10 cellular contexts compared by ENCODE assay signal in the genomic region with DNA sequence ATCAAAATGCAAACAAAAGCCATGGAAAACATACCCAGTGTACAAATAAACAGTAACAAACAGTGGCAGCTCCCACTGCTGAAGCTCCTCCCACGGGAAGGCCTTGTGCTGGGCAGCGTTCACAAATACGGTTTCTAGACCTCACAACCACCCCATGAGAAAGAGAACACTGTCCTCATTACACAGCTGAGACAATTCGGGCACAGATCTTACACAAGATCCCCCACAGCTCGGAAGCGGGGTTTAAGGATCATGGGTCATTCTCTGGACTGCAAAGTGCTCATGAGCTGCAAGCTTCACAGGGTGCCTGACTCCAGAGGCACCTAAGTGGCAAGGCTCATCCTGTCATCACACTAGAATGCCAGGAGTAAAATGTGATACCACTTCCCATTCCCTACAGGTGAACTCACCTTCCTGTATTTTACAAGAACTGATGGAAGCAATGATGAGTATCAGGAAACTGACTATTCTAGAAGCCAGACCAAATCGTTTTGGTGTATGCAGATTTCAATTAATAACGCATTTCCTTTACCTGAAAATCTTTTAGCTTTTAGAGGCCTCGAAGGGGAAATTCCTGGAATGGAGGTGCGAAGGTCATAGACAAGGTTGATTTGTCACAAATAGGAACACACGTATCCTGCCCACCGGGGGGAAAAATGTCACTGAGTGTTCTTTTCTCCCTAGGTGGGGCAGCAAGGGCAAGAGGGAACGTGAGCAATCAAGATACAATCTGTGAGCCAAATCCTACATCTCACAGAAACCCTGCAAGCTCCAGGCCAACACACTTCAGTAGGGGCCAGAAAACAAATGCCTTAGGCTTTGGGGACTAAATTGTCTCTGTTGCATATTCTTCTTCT. TPM values are rescaled to one million over a fixed set of nuclear protein-coding genes. Genes with fewer than 3 reads are reported as not detected.
DNase-seq lines count a peak whose midpoint lies in the region; ATAC-seq and TF ChIP-seq lines count a peak whose summit lies in the region.
"Had no signal": no experiment of that assay in that cellular context is flagged by ENCODE, and none has a peak within 500 bp of the region (broad histone marks: within the 10 kb centered on the region; RNA-seq: fewer than 3 reads in every experiment).

No MANE protein-coding gene starts in this region.

- peaks cover 54% of the 10 kb centered on the region for H3K4me1 ChIP-seq in effector memory CD4-positive, alpha-beta T cell (ENCODE audit: control insufficient read depth, insufficient read depth, low read length, poor library complexity, severe bottlenecking)
- peaks cover 40% of the 10 kb centered on the region for H3K4me1 ChIP-seq in mucosa of descending colon (ENCODE audit: low read depth)

- no peak for TF ChIP-seq CTCF in mucosa of descending colon (IDR thresholded peaks at IDR 0.05)
- no peak for TF ChIP-seq CTCF in WERI-Rb-1 (IDR thresholded peaks at IDR 0.05; ENCODE audit: low read depth, low read length)

- intact Hi-C loops in mucosa of descending colon (cut with DNase I, micrococcal nuclease): no loop called here

- no peak overlapping the region for H3K4me3 ChIP-seq in effector memory CD4-positive, alpha-beta T cell (ENCODE audit: insufficient read depth, low read depth, low read length, poor library complexity, severe bottlenecking)
- H3K4me3 ChIP-seq in mucosa of descending colon (no peak overlapping the region), WERI-Rb-1 (ENCODE audit: low read depth, low read length) (no peak overlapping the region)
- H3K4me3 ChIP-seq: coronary artery had no signal

- peaks cover 8% of the 10 kb centered on the region for H3K36me3 ChIP-seq in effector memory CD4-positive, alpha-beta T cell (ENCODE audit: control insufficient read depth, insufficient read depth, low read length)
- H3K36me3 ChIP-seq in mucosa of descending colon (ENCODE audit: low read depth) (no peaks in the 10 kb centered on the region), WERI-Rb-1 (peaks cover 13% of the 10 kb centered on the region)

- peaks cover 80% of the 10 kb centered on the region for H3K4me1 Mint-ChIP-seq in activated CD4-positive, alpha-beta T cell treated with anti-CD3 and anti-CD28 coated beads, Interleukin-2, amount 10 ng/mL, durations not matched to agents 7 days and 5 days

- H3K27me3 ChIP-seq in effector memory CD4-positive, alpha-beta T cell (replicated peaks; ENCODE audit: control insufficient read depth, insufficient read depth, low read length, poor library complexity, severe bottlenecking): no peaks in the 10 kb centered on the region
- H3K27me3 ChIP-seq in WERI-Rb-1 (ENCODE audit: insufficient read depth, low read depth, severe bottlenecking): no peaks in the 10 kb centered on the region

- no peaks in the 10 kb centered on the region for H3K9me3 Mint-ChIP-seq in activated CD4-positive, alpha-beta T cell treated with anti-CD3 and anti-CD28 coated beads, Interleukin-2, amount 10 ng/mL, durations not matched to agents 7 days and 5 days

- POLR2A ChIA-PET in activated CD4-positive, alpha-beta T cell treated with anti-CD3 and anti-CD28 coated beads, Interleukin-2, amount 10 ng/mL, durations not matched to agents 7 days and 5 days (lab: Charles Lee): no interaction called here

- no peak overlapping the region for H3K27ac Mint-ChIP-seq in activated CD4-positive, alpha-beta T cell treated with anti-CD3 and anti-CD28 coated beads, Interleukin-2, amount 10 ng/mL, durations not matched to agents 7 days and 5 days

- no peaks in the 10 kb centered on the region for H3K9me3 ChIP-seq in effector memory CD4-positive, alpha-beta T cell (ENCODE audit: control insufficient read depth, low read length)
- H3K9me3 ChIP-seq in mucosa of descending colon: no peaks in the 10 kb centered on the region
- H3K9me3 ChIP-seq in WERI-Rb-1 (ENCODE audit: severe bottlenecking): no peaks in the 10 kb centered on the region

- DNase-seq in 8988T (peak; percentile 37), HT-29 (ENCODE audit: low spot score) (peak; percentile 34), mucosa of descending colon (no peak), WERI-Rb-1 (no peak), DMS 273 (lab: John Stamatoyannopoulos, UW; ENCODE audit: unreplicated experiment) (no peak)
- DNase-seq in effector memory CD4-positive, alpha-beta T cell: no peak
- no peak for DNase-seq in activated CD4-positive, alpha-beta T cell treated with anti-CD3 and anti-CD28 coated beads, Interleukin-2, amount 10 ng/mL, durations not matched to agents 7 days and 5 days
- DNase-seq: hippocampal formation had no signal

- peaks cover 33% of the 10 kb centered on the region for H3K36me3 Mint-ChIP-seq in activated CD4-positive, alpha-beta T cell treated with anti-CD3 and anti-CD28 coated beads, Interleukin-2, amount 10 ng/mL, durations not matched to agents 7 days and 5 days (ENCODE audit: low read depth)

- ATAC-seq in mucosa of descending colon (peak; percentile 13), esophagus mucosa (no peak)

- no peaks in the 10 kb centered on the region for H3K27me3 Mint-ChIP-seq in activated CD4-positive, alpha-beta T cell treated with anti-CD3 and anti-CD28 coated beads, Interleukin-2, amount 10 ng/mL, durations not matched to agents 7 days and 5 days

- CTCF ChIA-PET in activated CD4-positive, alpha-beta T cell treated with anti-CD3 and anti-CD28 coated beads, Interleukin-2, amount 10 ng/mL, durations not matched to agents 7 days and 5 days (lab: Charles Lee): interaction anchor here (0.6 to 0.7 kb wide), 2 partner anchors 23 to 87 kb away, joined by 3 read pairs; no protein-coding TSS in a partner anchor

- H3K4me3 Mint-ChIP-seq in activated CD4-positive, alpha-beta T cell treated with anti-CD3 and anti-CD28 coated beads, Interleukin-2, amount 10 ng/mL, durations not matched to agents 7 days and 5 days: no peak overlapping the region

- H3K27ac ChIP-seq in effector memory CD4-positive, alpha-beta T cell (ENCODE audit: insufficient read depth, low read length, poor library complexity, severe bottlenecking): peak overlapping the region; percentile 34
- no peak overlapping the region for H3K27ac ChIP-seq in WERI-Rb-1
- H3K27ac ChIP-seq: coronary artery had no signal

RNA-seq across cellular contexts. Expression of gene STK24, which starts 41.2 kb away (rescaled TPM):
- 107 and 113 TPM in 2 replicates for total RNA-seq in HT-29 (2014; rRNA removed; shearing (Covaris generic))
- total RNA-seq in mucosa of descending colon: 100 to 1,000 TPM; 190 to 210 (median 204) TPM
- 139 TPM for total RNA-seq in esophagus mucosa
- total RNA-seq in activated CD4-positive, alpha-beta T cell treated with anti-CD3 and anti-CD28 coated beads, Interleukin-2, amount 10 ng/mL, durations not matched to agents 7 days and 5 days: 100 to 1,000 TPM; 160 to 170 TPM

Comparison
In these comparisons a context has a peak if more than half of its experiments do, and no peak if none do; other contexts are left out.
1. DNase-seq: peak in 8988T (single experiment) and HT-29 (single experiment); none in effector memory CD4-positive, alpha-beta T cell (0 of 3), mucosa of descending colon (0 of 3), WERI-Rb-1 (single experiment), DMS 273 (single experiment) and activated CD4-positive, alpha-beta T cell treated with anti-CD3 and anti-CD28 coated beads, Interleukin-2, amount 10 ng/mL, durations not matched to agents 7 days and 5 days (single experiment).